8 cellular contexts compared by ENCODE assay signal in the genomic region with DNA sequence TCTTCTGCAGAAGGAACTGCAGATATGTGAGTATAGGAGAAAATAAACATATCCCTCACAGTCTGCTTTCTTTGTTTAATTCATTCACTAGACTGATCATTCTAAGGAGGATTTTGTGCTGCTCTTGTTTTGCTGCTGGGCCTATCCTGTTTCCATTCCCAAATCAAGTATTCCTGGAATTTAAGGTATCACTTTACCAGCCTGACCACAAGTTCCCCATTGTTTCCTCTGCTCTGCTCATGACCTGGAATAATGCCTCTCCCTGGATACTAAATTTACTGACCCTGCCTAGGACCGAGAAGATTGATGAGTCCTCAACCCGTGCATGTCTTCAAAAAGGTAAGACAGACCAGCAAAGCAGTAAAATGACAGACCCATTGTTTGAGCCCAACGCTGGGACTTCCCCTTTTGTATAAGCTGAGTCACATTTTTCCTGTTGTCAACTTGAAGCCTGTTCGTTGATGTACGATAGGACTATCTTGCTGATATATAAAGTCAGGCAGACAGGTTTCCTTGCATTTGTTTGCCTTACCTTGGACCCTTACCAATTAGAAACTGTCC.
DNase-seq lines count a peak whose midpoint lies in the region; ATAC-seq and TF ChIP-seq lines count a peak whose summit lies in the region.

No MANE protein-coding gene starts in this region.

- H3K27me3 Mint-ChIP-seq in nephron progenitor cell (ENCODE audit: low read depth, poor library complexity), result peaks cover 3% of the 10 kb centered on the region

- peak overlapping the region; percentile 86 for H3K27ac Mint-ChIP-seq in nephron progenitor cell

- TF ChIP-seq EP300 in SK-N-SH (IDR thresholded peaks at IDR 0.05; ENCODE audit: borderline replicate concordance in 1 of 2, low read depth in 1 of 2, low read length in 1 of 2), result peak in 1 of 2 experiments; percentile 61; a peak in 2 of 4 replicates

- H3F3A ChIP-seq in SK-N-SH (replicated peaks; ENCODE audit: insufficient read depth), result peaks cover 23% of the 10 kb centered on the region

- peak overlapping the region; percentile 38; the same call in 1 of the 2 replicates for H3K9ac ChIP-seq in SK-N-SH

- no peak for DNase-seq in SK-N-SH
- DNase-seq in choroid plexus epithelial cell (ENCODE audit: low read depth), result peak; percentile 2
- no peak for DNase-seq in nephron progenitor cell
- no peak for DNase-seq in mesenteric fat pad (ENCODE audit: low spot score)
- DNase-seq in HEK293T (ENCODE audit: extremely low spot score), result no peak

- peak overlapping the region in 1 of 2 experiments; percentile 6; a peak in 2 of 4 replicates for H3K4me3 ChIP-seq in SK-N-SH (ENCODE audit: low read depth in 2 of 2, low read length in 1 of 2)
- no peak overlapping the region for H3K4me3 ChIP-seq in choroid plexus epithelial cell (ENCODE audit: low read depth, low read length)

- CTCF ChIA-PET in SK-N-SH (lab: Yijun Ruan, JAX) (no interaction called here), HEK293T (lab: Yijun Ruan, JAX) (no interaction called here)

- H3K4me1 ChIP-seq in SK-N-SH (ENCODE audit: control insufficient read depth in 1 of 2, insufficient read depth in 2 of 2, low read depth in 1 of 2, low read length in 1 of 2), result peaks cover 0 to 17% of the 10 kb centered on the region in 2 experiments; a peak in 2 of 4 replicates

- ATAC-seq in GM19328 (IDR thresholded peaks at IDR 0.05; ENCODE audit: unreplicated experiment), result peak; percentile 5
- ATAC-seq in HG03354 (IDR thresholded peaks at IDR 0.05; ENCODE audit: poor library complexity, severe bottlenecking, unreplicated experiment), result peak; percentile 43

- peak overlapping the region; percentile 59 for H3K4me2 ChIP-seq in SK-N-SH

- TF ChIP-seq RAD21 in SK-N-SH (IDR thresholded peaks at IDR 0.05; ENCODE audit: low read length), result no peak

- H3K27me3 ChIP-seq in SK-N-SH (ENCODE audit: insufficient read depth), result no peaks in the 10 kb centered on the region

- H3K9me3 Mint-ChIP-seq in nephron progenitor cell, result no peaks in the 10 kb centered on the region

- 6% methylated on average over 5 of the region's 5 CpGs for WGBS in SK-N-SH (ENCODE audit: low lambda C conversion rate)

- H3K9me2 ChIP-seq in SK-N-SH, result no peaks in the 10 kb centered on the region

- H4K20me1 ChIP-seq in SK-N-SH (ENCODE audit: insufficient read depth), result no peaks in the 10 kb centered on the region

- H3K4me1 Mint-ChIP-seq in nephron progenitor cell, result peaks cover 12% of the 10 kb centered on the region

- TF ChIP-seq CTCF in C4-2B (conservative IDR thresholded peaks at IDR 0.05) (no peak), SK-N-SH (IDR thresholded peaks at IDR 0.05) (no peak), choroid plexus epithelial cell (conservative IDR thresholded peaks at IDR 0.05; ENCODE audit: low read depth, low read length) (no peak), nephron progenitor cell (IDR thresholded peaks at IDR 0.05) (no peak)

- H3K79me2 ChIP-seq in SK-N-SH (ENCODE audit: insufficient read depth), result no peaks in the 10 kb centered on the region

- H3K36me3 Mint-ChIP-seq in nephron progenitor cell (ENCODE audit: low read depth), result no peaks in the 10 kb centered on the region

- POLR2A ChIA-PET in SK-N-SH (lab: Yijun Ruan, JAX) (no interaction called here), HEK293T (lab: Yijun Ruan, JAX) (no interaction called here)

- H3K27ac ChIP-seq in C4-2B, result peak overlapping the region; percentile 64; the same call in 1 of the 2 replicates
- peak overlapping the region; percentile 61 to 79; a peak in 3 of 4 replicates for H3K27ac ChIP-seq in SK-N-SH (ENCODE audit: low read depth in 2 of 2, low read length in 1 of 2)

- H2AFZ ChIP-seq in SK-N-SH (ENCODE audit: low read depth), result peak overlapping the region; percentile 72

- H3K36me3 ChIP-seq in SK-N-SH (replicated peaks in 1 of 2; ENCODE audit: control insufficient read depth in 1 of 2, insufficient read depth in 2 of 2, low read length in 1 of 2), result no peaks in the 10 kb centered on the region

- no peaks in the 10 kb centered on the region for H3K9me3 ChIP-seq in SK-N-SH

- no peak overlapping the region for H3K4me3 Mint-ChIP-seq in nephron progenitor cell

TF ChIP-seq in SK-N-SH, 30 proteins besides CTCF, POLR2A, EP300 and RAD21:
- TF ChIP-seq FOXJ3 (CRISPR knock-in tag; IDR thresholded peaks at IDR 0.05) (no peak), ELF1 (IDR thresholded peaks at IDR 0.05) (0 out of 2 replicates have a peak, but pooled peaks have one; percentile 9), MEF2A (IDR thresholded peaks at IDR 0.05; ENCODE audit: borderline replicate concordance, low read depth) (peak; percentile 36; the same call in 1 of the 2 replicates), GABPA (IDR thresholded peaks at IDR 0.05; ENCODE audit: low read depth) (no peak), TCF12 (IDR thresholded peaks at IDR 0.05) (peak; percentile 69), JUND (IDR thresholded peaks at IDR 0.05) (peak; percentile 64; the same call in 1 of the 2 replicates), RXRA (IDR thresholded peaks at IDR 0.05; ENCODE audit: borderline replicate concordance, low read depth) (peak; percentile 52; the same call in 1 of the 2 replicates), EZH2phosphoT487 (IDR thresholded peaks at IDR 0.05; ENCODE audit: borderline replicate concordance, low read depth) (no peak), TEAD4 (IDR thresholded peaks at IDR 0.05; ENCODE audit: borderline replicate concordance, insufficient read depth) (peak; percentile 75; the same call in 1 of the 2 replicates), FOSL2 (IDR thresholded peaks at IDR 0.05; ENCODE audit: borderline replicate concordance, low read depth) (peak; percentile 29; the same call in 1 of the 2 replicates), GATA2 (CRISPR knock-in tag; IDR thresholded peaks at IDR 0.05) (no peak), TAF1 (IDR thresholded peaks at IDR 0.05; ENCODE audit: borderline replicate concordance, low read depth, low read length) (0 out of 2 replicates have a peak, but pooled peaks have one; percentile 8)
- TF ChIP-seq, protein P1, sequence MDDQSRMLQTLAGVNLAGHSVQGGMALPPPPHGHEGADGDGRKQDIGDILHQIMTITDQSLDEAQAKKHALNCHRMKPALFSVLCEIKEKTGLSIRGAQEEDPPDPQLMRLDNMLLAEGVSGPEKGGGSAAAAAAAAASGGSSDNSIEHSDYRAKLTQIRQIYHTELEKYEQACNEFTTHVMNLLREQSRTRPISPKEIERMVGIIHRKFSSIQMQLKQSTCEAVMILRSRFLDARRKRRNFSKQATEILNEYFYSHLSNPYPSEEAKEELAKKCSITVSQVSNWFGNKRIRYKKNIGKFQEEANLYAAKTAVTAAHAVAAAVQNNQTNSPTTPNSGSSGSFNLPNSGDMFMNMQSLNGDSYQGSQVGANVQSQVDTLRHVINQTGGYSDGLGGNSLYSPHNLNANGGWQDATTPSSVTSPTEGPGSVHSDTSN (IDR thresholded peaks at IDR 0.05), result peak; percentile 90

TF ChIP-seq in HEK293T, 16 proteins besides CTCF, POLR2A, EP300 and RAD21:
- no peak for TF ChIP-seq LEF1 (IDR thresholded peaks at IDR 0.05; ENCODE audit: borderline replicate concordance)
- TF ChIP-seq TARDBP (IDR thresholded peaks at IDR 0.05), result no peak
- no peak for TF ChIP-seq SUZ12 (IDR thresholded peaks at IDR 0.05)
- TF ChIP-seq FOXA1 (IDR thresholded peaks at IDR 0.05), result no peak
- TF ChIP-seq L3MBTL2 (conservative IDR thresholded peaks at IDR 0.05), result no peak
- TF ChIP-seq ELF4 (IDR thresholded peaks at IDR 0.05), result no peak
- no peak for TF ChIP-seq ARNT (IDR thresholded peaks at IDR 0.05)
- no peak for TF ChIP-seq BHLHE40 (IDR thresholded peaks at IDR 0.05; ENCODE audit: borderline replicate concordance)
- TF ChIP-seq, protein P2, sequence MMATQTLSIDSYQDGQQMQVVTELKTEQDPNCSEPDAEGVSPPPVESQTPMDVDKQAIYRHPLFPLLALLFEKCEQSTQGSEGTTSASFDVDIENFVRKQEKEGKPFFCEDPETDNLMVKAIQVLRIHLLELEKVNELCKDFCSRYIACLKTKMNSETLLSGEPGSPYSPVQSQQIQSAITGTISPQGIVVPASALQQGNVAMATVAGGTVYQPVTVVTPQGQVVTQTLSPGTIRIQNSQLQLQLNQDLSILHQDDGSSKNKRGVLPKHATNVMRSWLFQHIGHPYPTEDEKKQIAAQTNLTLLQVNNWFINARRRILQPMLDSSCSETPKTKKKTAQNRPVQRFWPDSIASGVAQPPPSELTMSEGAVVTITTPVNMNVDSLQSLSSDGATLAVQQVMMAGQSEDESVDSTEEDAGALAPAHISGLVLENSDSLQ (IDR thresholded peaks at IDR 0.05), result no peak
- no peak for TF ChIP-seq NFRKB (IDR thresholded peaks at IDR 0.05)
- no peak for TF ChIP-seq FOXM1 (IDR thresholded peaks at IDR 0.05; ENCODE audit: borderline replicate concordance)
- TF ChIP-seq FOXK2 (IDR thresholded peaks at IDR 0.05), result no peak
- TF ChIP-seq SP1 (IDR thresholded peaks at IDR 0.05), result no peak
- no peak for TF ChIP-seq HDGF (IDR thresholded peaks at IDR 0.05; ENCODE audit: borderline replicate concordance)
TF ChIP-seq in HEK293T: peak in this region for 0.
